ENCODE assay signal across 8 cellular contexts in genomic region chr19:45090598-45090997, GRCh38. TPM values are rescaled to one million over a fixed set of nuclear protein-coding genes. Genes with fewer than 3 reads are reported as not detected.
A peak's percentile ranks its signal among the peaks of the same experiment; 100 is the strongest.
DNase-seq lines count a peak whose midpoint lies in the region; ATAC-seq and TF ChIP-seq lines count a peak whose summit lies in the region.
"Had no signal": no experiment of that assay in that cellular context is flagged by ENCODE, and none has a peak within 500 bp of the region (broad histone marks: within the 10 kb centered on the region; RNA-seq: fewer than 3 reads in every experiment).

No MANE protein-coding gene starts in this region.

- H3K4me3 Mint-ChIP-seq in endothelial cell (ENCODE audit: unreplicated experiment) = peak overlapping the region; percentile 97
- H3K4me3 Mint-ChIP-seq in activated CD4-positive, alpha-beta T cell treated with anti-CD3 and anti-CD28 coated beads for 36 hours = no peak overlapping the region

- POLR2A ChIA-PET in activated CD4-positive, alpha-beta T cell treated with anti-CD3 and anti-CD28 coated beads for 36 hours (lab: Charles Lee) = no interaction called here

- H3K27ac ChIP-seq in HUES6 (ENCODE audit: low read depth, low read length) (peak overlapping the region; percentile 55; the same call in 1 of the 2 replicates), prostate gland (peak overlapping the region; percentile 83 to 88)
- H3K27ac ChIP-seq: HL-60 had no signal

- peaks cover 27% of the 10 kb centered on the region for H3K36me3 ChIP-seq in HUES6 (ENCODE audit: control insufficient read depth, insufficient read depth, low read length)
- H3K36me3 ChIP-seq in prostate gland = no peaks in the 10 kb centered on the region

- peaks cover 17% of the 10 kb centered on the region for H3K36me3 Mint-ChIP-seq in endothelial cell (ENCODE audit: low read depth, unreplicated experiment)
- peaks cover 34% of the 10 kb centered on the region for H3K36me3 Mint-ChIP-seq in activated CD4-positive, alpha-beta T cell treated with anti-CD3 and anti-CD28 coated beads for 36 hours (ENCODE audit: low read depth)

- peaks cover 14% of the 10 kb centered on the region for H3K27me3 Mint-ChIP-seq in endothelial cell (ENCODE audit: unreplicated experiment)
- H3K27me3 Mint-ChIP-seq in activated CD4-positive, alpha-beta T cell treated with anti-CD3 and anti-CD28 coated beads for 36 hours = no peaks in the 10 kb centered on the region
- H3K27me3 Mint-ChIP-seq: activated B cell treated with CpG ODN at 0.5 μM for 24 hours had no signal

- peak overlapping the region; percentile 78 for H3K9ac ChIP-seq in HUES6 (ENCODE audit: low read length)

- H3K9me3 Mint-ChIP-seq in endothelial cell (ENCODE audit: unreplicated experiment) = no peaks in the 10 kb centered on the region
- no peaks in the 10 kb centered on the region for H3K9me3 Mint-ChIP-seq in activated CD4-positive, alpha-beta T cell treated with anti-CD3 and anti-CD28 coated beads for 36 hours (ENCODE audit: low read depth)
- H3K9me3 Mint-ChIP-seq: activated B cell treated with CpG ODN at 0.5 μM for 24 hours had no signal

- peak overlapping the region; percentile 70 for H3K27ac Mint-ChIP-seq in endothelial cell (ENCODE audit: unreplicated experiment)
- H3K27ac Mint-ChIP-seq in activated CD4-positive, alpha-beta T cell treated with anti-CD3 and anti-CD28 coated beads for 36 hours = no peak overlapping the region

- H3K4me1 ChIP-seq in HUES6 (ENCODE audit: control insufficient read depth, insufficient read depth, low read length) (peaks cover 20% of the 10 kb centered on the region), prostate gland (replicated peaks) (peaks cover 15% of the 10 kb centered on the region)

- no peaks in the 10 kb centered on the region for H3K27me3 ChIP-seq in HUES6 (ENCODE audit: control insufficient read depth, insufficient read depth, low read length)
- H3K27me3 ChIP-seq in prostate gland (replicated peaks; ENCODE audit: insufficient read depth) = no peaks in the 10 kb centered on the region

- no peak for DNase-seq in endothelial cell (ENCODE audit: low spot score)
- no peak for DNase-seq in prostate gland (ENCODE audit: low spot score)
- DNase-seq in activated CD4-positive, alpha-beta T cell treated with anti-CD3 and anti-CD28 coated beads for 36 hours = no peak
- DNase-seq: activated B cell treated with CpG ODN at 0.5 μM for 24 hours had no signal

- no peaks in the 10 kb centered on the region for H3K9me3 ChIP-seq in HUES6 (ENCODE audit: control insufficient read depth, insufficient read depth, low read depth, low read length)
- H3K9me3 ChIP-seq in prostate gland = no peaks in the 10 kb centered on the region

- H3K4me1 Mint-ChIP-seq in endothelial cell (ENCODE audit: unreplicated experiment) = peaks cover 28% of the 10 kb centered on the region
- H3K4me1 Mint-ChIP-seq in activated CD4-positive, alpha-beta T cell treated with anti-CD3 and anti-CD28 coated beads for 36 hours = peaks cover 43% of the 10 kb centered on the region

- TF ChIP-seq POLR2A in prostate gland (IDR thresholded peaks at IDR 0.05) = no peak

- CTCF ChIA-PET in activated CD4-positive, alpha-beta T cell treated with anti-CD3 and anti-CD28 coated beads for 36 hours (lab: Charles Lee) = interaction anchor here (0.7 kb wide), 1 partner anchor 27 kb away, joined by 4 read pairs; no protein-coding TSS in a partner anchor

- intact Hi-C loops in prostate gland (cut with DNase I) = loop anchor here (2.0 kb wide), 1 partner anchor 88 kb away; the partner anchor contains the start of genes BLOC1S3 and TRAPPC6A
- intact Hi-C loops in activated CD4-positive, alpha-beta T cell treated with anti-CD3 and anti-CD28 coated beads for 36 hours (cut with DNase I, micrococcal nuclease) = loop anchor here (5.0 kb wide), 4 partner anchors 37 to 1257 kb away; partner anchors contain the start of genes POLR1G (in 1 of the 2), PPM1N (in 1 of the 2), PPP1R13L (in 1 of the 2) and PPP5C (in 1 of the 2)

- TF ChIP-seq CTCF in endothelial cell (IDR thresholded peaks at IDR 0.05; ENCODE audit: unreplicated experiment) = no peak
- no peak for TF ChIP-seq CTCF in prostate gland (IDR thresholded peaks at IDR 0.05)

- WGBS in prostate gland = 33% methylated on average over 5 of the region's 5 CpGs

- H3K4me3 ChIP-seq in HUES6 (ENCODE audit: low read depth, low read length) (peak overlapping the region; percentile 61), prostate gland (peak overlapping the region; percentile 84 to 99)

- no peak for ATAC-seq in activated CD4-positive, alpha-beta T cell treated with anti-CD3 and anti-CD28 coated beads for 36 hours
- ATAC-seq in GM21529 (IDR thresholded peaks at IDR 0.05; ENCODE audit: unreplicated experiment) (no peak), HG02763 (IDR thresholded peaks at IDR 0.05; ENCODE audit: unreplicated experiment) (no peak)

RNA-seq across cellular contexts. Expression of gene PPP1R37, which starts 2.4 kb away (rescaled TPM):
- 34.7 TPM for total RNA-seq in endothelial cell (ENCODE audit: unreplicated experiment)
- total RNA-seq in prostate gland = 10 to 100 TPM; 50.1 to 90.3 TPM
- total RNA-seq in activated CD4-positive, alpha-beta T cell treated with anti-CD3 and anti-CD28 coated beads for 36 hours = 10 to 100 TPM; 12.5 to 14.1 TPM

RNA-seq across cellular contexts. Expression of gene GEMIN7, which starts 11.5 kb away (rescaled TPM):
- total RNA-seq in endothelial cell (ENCODE audit: unreplicated experiment) (30.8 TPM), prostate gland (10 to 100 TPM; 13.9 to 41.0 TPM)
- 10 to 100 TPM; 35.4 to 35.5 TPM for total RNA-seq in activated CD4-positive, alpha-beta T cell treated with anti-CD3 and anti-CD28 coated beads for 36 hours

RNA-seq across cellular contexts. Expression of gene ZNF296, which starts 14.3 kb away (rescaled TPM):
- total RNA-seq in endothelial cell (ENCODE audit: unreplicated experiment) = 0.54 TPM
- total RNA-seq in prostate gland = 1 to 10 TPM in 1 of 2 donors, under 1 TPM in 1; 0.87 to 2.9 TPM
- 1 to 10 TPM; 3.1 to 4.8 TPM for total RNA-seq in activated CD4-positive, alpha-beta T cell treated with anti-CD3 and anti-CD28 coated beads for 36 hours

RNA-seq across cellular contexts. Expression of gene CLASRP, which starts 51.8 kb away (rescaled TPM):
- total RNA-seq in endothelial cell (ENCODE audit: unreplicated experiment) (72.2 TPM), prostate gland (100 to 1,000 TPM in 1 of 2 donors, 10 to 100 TPM in 1; 97.8 to 162 TPM)
- 100 to 1,000 TPM; 101 to 103 TPM for total RNA-seq in activated CD4-positive, alpha-beta T cell treated with anti-CD3 and anti-CD28 coated beads for 36 hours
